ENCODE assay signal across 18 cellular contexts in the genomic region with DNA sequence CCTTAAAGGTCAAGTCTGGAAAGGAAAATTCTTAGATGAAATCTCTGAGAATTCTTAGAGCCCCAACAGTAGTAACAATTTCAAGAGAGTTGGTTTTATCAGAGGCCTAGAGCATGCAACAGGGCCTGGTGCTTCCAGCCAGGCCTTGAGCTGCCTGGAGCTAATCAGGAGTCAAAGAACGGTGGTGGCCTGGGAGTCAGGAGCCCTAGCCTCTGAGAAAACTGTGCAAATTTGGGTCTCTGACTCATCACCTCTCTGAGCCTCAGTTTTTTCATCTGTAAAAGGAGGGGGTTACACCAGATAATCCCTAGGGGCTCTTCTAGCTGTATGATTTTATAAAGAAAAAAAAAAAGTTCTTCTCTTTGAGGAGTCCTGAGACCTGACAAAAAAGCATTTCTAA.
"Had no signal": no experiment of that assay in that cellular context is flagged by ENCODE, and none has a peak within 500 bp of the region (broad histone marks: within the 10 kb centered on the region; RNA-seq: fewer than 3 reads in every experiment).

No MANE protein-coding gene starts in this region.

- H3K27me3 ChIP-seq: foreskin keratinocyte, thyroid gland had no signal

- H3K4me1 ChIP-seq: foreskin keratinocyte, prostate gland had no signal

- H3K9me3 Mint-ChIP-seq: activated naive CD4-positive, alpha-beta T cell treated with anti-CD3 and anti-CD28 coated beads, Interleukin-2, amount 50 U/mL, for 24 hours; mesothelial cell of epicardium; naive thymus-derived CD8-positive, alpha-beta T cell; stimulated activated naive CD8-positive, alpha-beta T cell treated with anti-CD3 and anti-CD28 coated beads, Interleukin-15, Interleukin-2, amounts not matched to agents 100 ng/mL and 50 ng/mL, for 24 hours; T-helper 2 cell treated with Interferon-gamma antibody and Interleukin-4, amounts not matched to agents 5 μg/mL and 100 μg/mL, for 36 hours; WTC11 had no signal

- DNase-seq: activated gamma-delta T cell treated with Interleukin-2 at 50 U/mL for 16 hours; activated T-cell treated with anti-CD3 and anti-CD28 coated beads, Interleukin-2, amount 50 U/mL, for 1 hour; aorta; effector CD4-positive, alpha-beta T cell; foreskin keratinocyte; kidney; naive thymus-derived CD8-positive, alpha-beta T cell; stimulated activated CD4-positive, alpha-beta T cell treated with anti-CD3 and anti-CD28 coated beads, Interleukin-12 subunit alpha, Interleukin-12 subunit beta, amount 100 ng/mL, for 4 hours; stimulated activated CD4-positive, alpha-beta T cell treated with anti-CD3 and anti-CD28 coated beads, Interleukin-4, amount 100 ng/mL, for 4 hours; substantia nigra had no signal

- H3K27ac Mint-ChIP-seq: activated naive CD4-positive, alpha-beta T cell treated with anti-CD3 and anti-CD28 coated beads, Interleukin-2, amount 50 U/mL, for 24 hours; mesothelial cell of epicardium; naive thymus-derived CD8-positive, alpha-beta T cell; stimulated activated naive CD8-positive, alpha-beta T cell treated with anti-CD3 and anti-CD28 coated beads, Interleukin-15, Interleukin-2, amounts not matched to agents 100 ng/mL and 50 ng/mL, for 24 hours; T-helper 2 cell treated with Interferon-gamma antibody and Interleukin-4, amounts not matched to agents 5 μg/mL and 100 μg/mL, for 36 hours; WTC11 had no signal

- ATAC-seq: foreskin keratinocyte; naive thymus-derived CD8-positive, alpha-beta T cell; WTC11 had no signal

- H3K9me3 ChIP-seq: prostate gland, thyroid gland had no signal

- H3K27ac ChIP-seq: foreskin keratinocyte, prostate gland, thyroid gland had no signal

- H3K4me3 Mint-ChIP-seq: activated naive CD4-positive, alpha-beta T cell treated with anti-CD3 and anti-CD28 coated beads, Interleukin-2, amount 50 U/mL, for 24 hours; brain; mesothelial cell of epicardium; naive thymus-derived CD8-positive, alpha-beta T cell; stimulated activated naive CD8-positive, alpha-beta T cell treated with anti-CD3 and anti-CD28 coated beads, Interleukin-15, Interleukin-2, amounts not matched to agents 100 ng/mL and 50 ng/mL, for 24 hours; T-helper 2 cell treated with Interferon-gamma antibody and Interleukin-4, amounts not matched to agents 5 μg/mL and 100 μg/mL, for 36 hours; WTC11 had no signal

- H3K4me3 ChIP-seq: prostate gland, thyroid gland had no signal

- H3K4me1 Mint-ChIP-seq: activated naive CD4-positive, alpha-beta T cell treated with anti-CD3 and anti-CD28 coated beads, Interleukin-2, amount 50 U/mL, for 24 hours had no signal

- H3K36me3 Mint-ChIP-seq: activated naive CD4-positive, alpha-beta T cell treated with anti-CD3 and anti-CD28 coated beads, Interleukin-2, amount 50 U/mL, for 24 hours; brain; mesothelial cell of epicardium; naive thymus-derived CD8-positive, alpha-beta T cell; WTC11 had no signal

- H3K36me3 ChIP-seq: prostate gland, thyroid gland had no signal
